ENCODE assay signal across 8 cellular contexts in genomic region chr1:170530972-170531757, GRCh38.
A peak's percentile ranks its signal among the peaks of the same experiment; 100 is the strongest.
ATAC-seq lines count a peak whose summit lies in the region.

No MANE protein-coding gene starts in this region.

- H3K27ac ChIP-seq in HUES48 (ENCODE audit: low read depth, low read length): peak overlapping the region; percentile 91
- H3K27ac ChIP-seq in cingulate gyrus (ENCODE audit: low read depth, low read length): peak overlapping the region; percentile 83
- peak overlapping the region; percentile 92 for H3K27ac ChIP-seq in muscle layer of colon (ENCODE audit: low read depth, low read length)

- H3K36me3 ChIP-seq in HUES48 (ENCODE audit: control insufficient read depth, insufficient read depth, low read length): peaks cover 13% of the 10 kb centered on the region
- H3K36me3 ChIP-seq in muscle layer of colon (ENCODE audit: insufficient read depth, low read length): no peaks in the 10 kb centered on the region

- H3K9me3 ChIP-seq in HUES48 (ENCODE audit: control insufficient read depth, insufficient read depth, low read length): no peaks in the 10 kb centered on the region
- no peaks in the 10 kb centered on the region for H3K9me3 ChIP-seq in muscle layer of colon (ENCODE audit: low read length)

- H3K4me1 ChIP-seq in HUES48 (ENCODE audit: control insufficient read depth, insufficient read depth, low read length) (peaks cover 10% of the 10 kb centered on the region), muscle layer of colon (ENCODE audit: insufficient read depth, low read length) (peaks cover 11% of the 10 kb centered on the region)

- ATAC-seq in GM21381 (IDR thresholded peaks at IDR 0.05; ENCODE audit: unreplicated experiment) (no peak), HG03196 (IDR thresholded peaks at IDR 0.05; ENCODE audit: unreplicated experiment) (no peak), HG03432 (IDR thresholded peaks at IDR 0.05; ENCODE audit: unreplicated experiment) (no peak), GM21528 (IDR thresholded peaks at IDR 0.05; ENCODE audit: low FRiP score, unreplicated experiment) (no peak)

- H3K9ac ChIP-seq in HUES48 (ENCODE audit: low read depth, low read length) (peak overlapping the region; percentile 93), muscle layer of colon (ENCODE audit: low read length) (peak overlapping the region; percentile 73)

- H3K27me3 ChIP-seq in HUES48 (ENCODE audit: control insufficient read depth, insufficient read depth, low read length): no peaks in the 10 kb centered on the region
- H3K27me3 ChIP-seq in muscle layer of colon (ENCODE audit: control insufficient read depth in 1 of 2, insufficient read depth in 2 of 2, low read length in 2 of 2): no peaks in the 10 kb centered on the region

- H3K4me3 ChIP-seq in GM08714 (ENCODE audit: low read length): peak overlapping the region; percentile 98
- H3K4me3 ChIP-seq in HUES48 (ENCODE audit: low read depth, low read length): peak overlapping the region; percentile 78
- peak overlapping the region; percentile 70 to 92 for H3K4me3 ChIP-seq in muscle layer of colon (ENCODE audit: low read depth in 1 of 2, low read length in 2 of 2)
